In the genomic region with DNA sequence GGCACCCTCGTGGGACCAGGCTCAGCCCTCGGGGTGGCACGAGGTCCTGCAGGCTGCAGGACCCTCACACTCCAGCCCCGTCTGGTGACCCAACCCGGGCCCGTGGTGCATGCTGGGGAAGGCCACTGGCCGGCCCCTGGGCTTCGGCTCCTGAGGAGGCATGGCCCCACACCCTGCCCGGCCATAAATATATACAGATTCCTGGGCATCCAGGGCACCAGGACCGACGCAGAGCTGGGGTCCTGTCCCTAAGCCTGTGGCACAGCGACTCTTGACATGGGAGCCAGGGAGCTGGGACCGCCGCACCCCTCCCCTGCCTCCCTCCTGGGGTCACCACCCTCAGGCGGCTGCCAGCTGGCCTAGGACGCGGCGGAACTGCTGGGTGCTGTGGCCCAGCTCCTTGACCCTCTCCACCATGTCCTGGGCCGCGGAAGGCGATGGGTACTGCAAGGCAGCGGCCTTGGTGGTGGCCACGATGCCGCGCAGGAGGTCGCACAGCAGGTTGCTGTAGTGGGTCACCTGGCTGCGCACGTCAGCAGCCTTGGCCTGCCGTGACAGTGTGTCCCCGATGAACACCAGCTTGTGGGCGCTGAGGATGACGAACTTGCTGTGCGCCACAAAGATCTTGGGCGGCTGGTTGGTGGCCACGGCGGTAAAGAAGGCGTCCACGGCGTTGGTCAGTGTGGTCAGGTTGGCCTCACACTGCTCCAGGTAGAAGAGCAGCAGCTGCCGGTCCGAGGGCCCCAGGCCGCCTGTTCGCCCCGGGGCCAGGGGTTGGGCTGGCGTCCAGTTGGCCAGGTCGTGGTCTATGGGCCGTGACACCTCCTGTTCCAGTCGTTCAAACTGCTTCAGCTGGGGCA, we compare ENCODE assay signal across 24 cellular contexts. TPM values are rescaled to one million over a fixed set of nuclear protein-coding genes. Genes with fewer than 3 reads are reported as not detected.
DNase-seq lines count a peak whose midpoint lies in the region; ATAC-seq, FAIRE-seq and TF ChIP-seq lines count a peak whose summit lies in the region.
"Had no signal": no experiment of that assay in that cellular context is flagged by ENCODE, and none has a peak within 500 bp of the region (broad histone marks: within the 10 kb centered on the region; RNA-seq: fewer than 3 reads in every experiment).

No MANE protein-coding gene starts in this region.

- in situ Hi-C loops in mammary epithelial cell (cut with MboI; ENCODE audit: low sequenced_read_pairs in 2 of 2) (no loop called here), HepG2 (cut with HindIII; ENCODE audit: extremely low pct_ligation_motif_present, low pct_unique_long_range_greater_than_20kb) (no loop called here)

- DNase-seq in mammary epithelial cell (no peak), breast epithelium (ENCODE audit: low spot score in 2 of 2) (no peak), WTC11 (ENCODE audit: low spot score) (no peak), HepG2 (ENCODE audit: low spot score) (no peak), spleen (peak; percentile 73)
- DNase-seq in effector memory CD4-positive, alpha-beta T cell = no peak
- DNase-seq in stimulated activated CD4-positive, alpha-beta T cell treated with anti-CD3 and anti-CD28 coated beads, Interleukin-4, amount 100 ng/mL, for 24 hours = no peak
- DNase-seq: BE2C; CD4-positive, alpha-beta T cell; MV-4-11; NCI-H1436; NCI-H2029 treated with DMSO at 0.1 percent for 48 hours; NCI-H2171 treated with DMSO at 0.1 percent for 48 hours; NCI-H748 treated with DMSO at 0.1 percent for 48 hours; OCI-M1 had no signal

- TF ChIP-seq EP300 in HepG2 (IDR thresholded peaks at IDR 0.05; ENCODE audit: low read depth in 2 of 2, low read length in 2 of 2) (no peak), HepG2 (CRISPR knock-in tag; IDR thresholded peaks at IDR 0.05; ENCODE audit: borderline replicate concordance) (no peak)

- intact Hi-C loops in mammary epithelial cell (cut with micrococcal nuclease) (no loop called here), breast epithelium (cut with DNase I; ENCODE audit: low total_unique reads) (loop anchor here (1.0 kb wide), 1 partner anchor 18 kb away; no protein-coding TSS in a partner anchor), HepG2 (cut with micrococcal nuclease; ENCODE audit: unreplicated experiment) (loop anchor here (5.0 kb wide), 1 partner anchor 32 kb away; no protein-coding TSS in a partner anchor), spleen (cut with DNase I; ENCODE audit: low total_unique reads) (loop anchor here (5.0 kb wide), 1 partner anchor 153 kb away; no protein-coding TSS in a partner anchor)

- H3K4me3 Mint-ChIP-seq in WTC11 = no peak overlapping the region
- H3K4me3 Mint-ChIP-seq: CD4-positive, alpha-beta T cell had no signal

- TF ChIP-seq POLR2A in breast epithelium (IDR thresholded peaks at IDR 0.05) (no peak), HepG2 (IDR thresholded peaks at IDR 0.05; ENCODE audit: insufficient read depth in 1 of 2, low read depth in 2 of 2, low read length in 2 of 2) (no peak), spleen (IDR thresholded peaks at IDR 0.05) (no peak)

- no peak for TF ChIP-seq RAD21 in HepG2 (CRISPR knock-in tag; IDR thresholded peaks at IDR 0.05)

- no peak for ATAC-seq in WTC11
- ATAC-seq in HepG2 = no peak
- no peak for ATAC-seq in GM21526 (IDR thresholded peaks at IDR 0.05; ENCODE audit: low FRiP score, unreplicated experiment)

- H3K4me1 ChIP-seq in mammary epithelial cell (ENCODE audit: insufficient read depth, low read length) (peaks cover 6% of the 10 kb centered on the region), breast epithelium (peaks cover 0 to 4% of the 10 kb centered on the region in 2 donors), HepG2 (ENCODE audit: insufficient read depth, low read length) (peaks cover 13% of the 10 kb centered on the region), spleen (peaks cover under 1 to 71% (median 17%) of the 10 kb centered on the region in 6 donors)
- peaks cover 4% of the 10 kb centered on the region for H3K4me1 ChIP-seq in effector memory CD4-positive, alpha-beta T cell (ENCODE audit: control insufficient read depth, insufficient read depth, low read length, poor library complexity, severe bottlenecking)
- H3K4me1 ChIP-seq: HAP-1 had no signal

- H2AFZ ChIP-seq in mammary epithelial cell (ENCODE audit: low read depth, low read length) (no peak overlapping the region), HepG2 (ENCODE audit: low read length) (no peak overlapping the region)

- BruUV-seq in mammary epithelial cell (replicated peaks; lab: Mats Ljungman, UMichigan) = TSS peak; percentile 55
- no TSS peak for BruUV-seq in HepG2 (replicated peaks; lab: Mats Ljungman, UMichigan)

- H3K79me2 ChIP-seq in mammary epithelial cell (ENCODE audit: insufficient read depth, low read length) = peaks cover 37% of the 10 kb centered on the region
- no peaks in the 10 kb centered on the region for H3K79me2 ChIP-seq in HepG2 (ENCODE audit: insufficient read depth, low read length)

- no peaks in the 10 kb centered on the region for H4K20me1 ChIP-seq in mammary epithelial cell (ENCODE audit: insufficient read depth, low read length)
- peaks cover 1% of the 10 kb centered on the region; the same call in 1 of the 2 replicates for H4K20me1 ChIP-seq in HepG2 (ENCODE audit: insufficient read depth, low read length)

- no peak overlapping the region for H3K9ac ChIP-seq in mammary epithelial cell (ENCODE audit: insufficient read depth, low read length)
- no peak overlapping the region for H3K9ac ChIP-seq in HepG2 (ENCODE audit: insufficient read depth, low read depth, low read length)

- POLR2A ChIA-PET in WTC11 (lab: Charles Lee) (no interaction called here), HepG2 (lab: Yijun Ruan, JAX) (interaction anchor here (1.4 kb wide), 1 partner anchor 16 kb away, joined by 4 read pairs; no protein-coding TSS in a partner anchor)

- H3K4me2 ChIP-seq in mammary epithelial cell (ENCODE audit: insufficient read depth, low read depth, low read length) (no peak overlapping the region), HepG2 (ENCODE audit: low read depth, low read length) (no peak overlapping the region)

- H3K27ac Mint-ChIP-seq in WTC11 = no peak overlapping the region
- H3K27ac Mint-ChIP-seq: CD4-positive, alpha-beta T cell had no signal

- dilution Hi-C loops in mammary epithelial cell (cut with HindIII; ENCODE audit: low sequenced_read_pairs) = loop anchor here (10.0 kb wide), 1 partner anchor 55 kb away; no protein-coding TSS in a partner anchor

- H3K27me3 ChIP-seq in mammary epithelial cell (ENCODE audit: insufficient read depth, low read length) = no peaks in the 10 kb centered on the region
- peaks cover 0 to 8% of the 10 kb centered on the region in 2 donors for H3K27me3 ChIP-seq in breast epithelium
- peaks cover 9 to 12% of the 10 kb centered on the region in 2 experiments for H3K27me3 ChIP-seq in HepG2 (ENCODE audit: control insufficient read depth in 1 of 2, insufficient read depth in 2 of 2, low read length in 2 of 2)
- peaks cover 0 to 90% (median 0%) of the 10 kb centered on the region in 7 donors for H3K27me3 ChIP-seq in spleen (replicated peaks in 1 of 7)
- H3K27me3 ChIP-seq in effector memory CD4-positive, alpha-beta T cell (replicated peaks; ENCODE audit: control insufficient read depth, insufficient read depth, low read length, poor library complexity, severe bottlenecking) = no peaks in the 10 kb centered on the region

- CTCF ChIA-PET in mammary epithelial cell (lab: Charles Lee; ENCODE audit: low non-redundant PET) (no interaction called here), WTC11 (lab: Charles Lee) (no interaction called here), HepG2 (lab: Yijun Ruan, JAX; ENCODE audit: low intra/inter-chr PET ratio, low total read pairs) (no interaction called here)

- FAIRE-seq in HepG2 (lab: Jason Lieb, UNC) = no peak
- FAIRE-seq: GM19239, HTR-8/SVneo had no signal

- whole genome bisulfite sequencing in mammary epithelial cell (ENCODE audit: low coverage, missing lambda C conversion rate) = 95% methylated on average over 34 of the region's 48 CpGs
- 96% methylated on average over 19 of the region's 48 CpGs for WGBS in HepG2 (ENCODE audit: low lambda C conversion rate)
- WGBS in spleen, 5 donors = 86 to 94% (median 91%) methylated on average over 28 to 48 of the region's 48 CpGs

- H3K36me3 ChIP-seq in mammary epithelial cell (ENCODE audit: insufficient read depth, low read length) = peaks cover 29% of the 10 kb centered on the region
- no peaks in the 10 kb centered on the region for H3K36me3 ChIP-seq in breast epithelium
- peaks cover 21 to 37% of the 10 kb centered on the region in 2 experiments for H3K36me3 ChIP-seq in HepG2 (replicated peaks in 1 of 2; ENCODE audit: control insufficient read depth in 1 of 2, insufficient read depth in 2 of 2, low read length in 2 of 2)
- peaks cover 0 to 56% (median 24%) of the 10 kb centered on the region in 6 donors for H3K36me3 ChIP-seq in spleen
- no peaks in the 10 kb centered on the region for H3K36me3 ChIP-seq in effector memory CD4-positive, alpha-beta T cell (ENCODE audit: control insufficient read depth, insufficient read depth, low read length)

- no peaks in the 10 kb centered on the region for H3K27me3 Mint-ChIP-seq in WTC11 (ENCODE audit: low read depth)

- H3K9me3 ChIP-seq in mammary epithelial cell (replicated peaks; ENCODE audit: insufficient read depth, low read length) (no peaks in the 10 kb centered on the region), breast epithelium (no peaks in the 10 kb centered on the region), HepG2 (ENCODE audit: low read length) (no peaks in the 10 kb centered on the region), spleen (no peaks in the 10 kb centered on the region)
- no peaks in the 10 kb centered on the region for H3K9me3 ChIP-seq in effector memory CD4-positive, alpha-beta T cell (ENCODE audit: control insufficient read depth, low read length)
- H3K9me3 ChIP-seq: BE2C, HAP-1 had no signal

- TF ChIP-seq CTCF in mammary epithelial cell (conservative IDR thresholded peaks at IDR 0.05 in 1 of 2, IDR thresholded peaks at IDR 0.05 in 1 of 2; ENCODE audit: extremely low read depth in 1 of 2, insufficient read depth in 1 of 2, low read depth in 1 of 2, low read length in 2 of 2) = no peak
- no peak for TF ChIP-seq CTCF in breast epithelium (IDR thresholded peaks at IDR 0.05)
- no peak for TF ChIP-seq CTCF in WTC11 (IDR thresholded peaks at IDR 0.05)
- TF ChIP-seq CTCF in HepG2 (CRISPR knock-in tag; IDR thresholded peaks at IDR 0.05) = no peak
- no peak for TF ChIP-seq CTCF in spleen (IDR thresholded peaks at IDR 0.05 in 8 of 11, conservative IDR thresholded peaks at IDR 0.05 in 3 of 11)

- no peaks in the 10 kb centered on the region for H3K9me3 Mint-ChIP-seq in WTC11
- H3K9me3 Mint-ChIP-seq: CD4-positive, alpha-beta T cell had no signal

- H3K4me1 Mint-ChIP-seq in WTC11 = peaks cover 3% of the 10 kb centered on the region

- no peak overlapping the region for H3K27ac ChIP-seq in mammary epithelial cell (ENCODE audit: insufficient read depth, low read depth, low read length)
- H3K27ac ChIP-seq in breast epithelium = no peak overlapping the region
- H3K27ac ChIP-seq in HepG2 (ENCODE audit: extremely low read length, insufficient read depth, low read length) = no peak overlapping the region
- H3K27ac ChIP-seq in spleen = peak overlapping the region in 4 of 8 donors; percentile 16 to 36 (median 28)
- no peak overlapping the region for H3K27ac ChIP-seq in effector memory CD4-positive, alpha-beta T cell (ENCODE audit: insufficient read depth, low read length, poor library complexity, severe bottlenecking)
- H3K27ac ChIP-seq: 22Rv1, HL-60 had no signal

- no peak overlapping the region for H3K4me3 ChIP-seq in mammary epithelial cell (replicated peaks in 1 of 3; ENCODE audit: insufficient read depth in 1 of 3, low read depth in 2 of 3, low read length in 3 of 3)
- no peak overlapping the region for H3K4me3 ChIP-seq in breast epithelium
- H3K4me3 ChIP-seq in HepG2 (replicated peaks in 1 of 3; ENCODE audit: insufficient read depth in 1 of 3, low read depth in 2 of 3, low read length in 3 of 3) = no peak overlapping the region
- no peak overlapping the region for H3K4me3 ChIP-seq in spleen
- no peak overlapping the region for H3K4me3 ChIP-seq in effector memory CD4-positive, alpha-beta T cell (ENCODE audit: insufficient read depth, low read depth, low read length, poor library complexity, severe bottlenecking)
- H3K4me3 ChIP-seq: HAP-1 had no signal

- peaks cover 27% of the 10 kb centered on the region for H3K36me3 Mint-ChIP-seq in WTC11

RNA-seq across cellular contexts. Expression of a gene that starts 10.6 kb away (rescaled TPM):
- total RNA-seq in mammary epithelial cell (not detected), breast epithelium (not detected), WTC11 (2021) (3.9 to 5.7 TPM (median 5.7 TPM) in 3 replicates), HepG2 (2016; rRNA removed; fragmentation: Illumina TruSeq; extraction: Trizol) (not detected in 2 replicates), spleen (10 to 100 TPM in 1 of 7 donors, 1 to 10 TPM in 4, not detected in 2; 2.2 to 25.2 (median 4.4) TPM)
- polyA plus RNA-seq in mammary epithelial cell (not detected), HepG2 (2011; rRNA removed) (0.55 TPM in 1 of 2 replicates, not detected in the other), spleen (1 to 10 TPM in 2 of 3 donors, under 1 TPM in 1; 0.59 to 2.7 (median 1.5) TPM)
- not detected for polyA minus RNA-seq in mammary epithelial cell
- total RNA-seq in HepG2 (2016; cell fraction: cytosol; rRNA removed; fragmentation: Illumina TruSeq; extraction: Trizol; ENCODE audit: low read depth) = not detected in 2 replicates
- total RNA-seq in HepG2 (2016; cell fraction: insoluble cytoplasmic fraction; rRNA removed; fragmentation: Illumina TruSeq; extraction: Trizol) = not detected in 2 replicates
- not detected in 2 replicates for total RNA-seq in HepG2 (2016; cell fraction: membrane; rRNA removed; fragmentation: Illumina TruSeq; extraction: Trizol)
- total RNA-seq in HepG2 (2016; cell fraction: nucleus; rRNA removed; fragmentation: Illumina TruSeq; extraction: Trizol) = not detected in 2 replicates
- 0.13 and 0.14 TPM in 2 replicates for polyA plus RNA-seq in HepG2 (2011; cell fraction: cytosol; rRNA removed)
- polyA plus RNA-seq in HepG2 (2011; cell fraction: nucleus; rRNA removed) = 0.47 TPM in 1 of 2 replicates, not detected in the other
- not detected in 2 replicates for polyA plus RNA-seq in HepG2 (2012)
- not detected in 2 replicates for polyA plus RNA-seq in HepG2 (2016; cell fraction: cytosol; fragmentation: Illumina TruSeq; extraction: Trizol; ENCODE audit: low read depth)
- not detected in 2 replicates for polyA plus RNA-seq in HepG2 (2016; cell fraction: insoluble cytoplasmic fraction; fragmentation: Illumina TruSeq; extraction: Trizol; ENCODE audit: low read depth)
- polyA plus RNA-seq in HepG2 (2016; cell fraction: membrane; fragmentation: Illumina TruSeq; extraction: Trizol; ENCODE audit: low read depth) = not detected in 2 replicates
- not detected in 2 replicates for polyA plus RNA-seq in HepG2 (2016; cell fraction: nucleus; fragmentation: Illumina TruSeq; extraction: Trizol; ENCODE audit: insufficient read depth, low read depth)
- polyA minus RNA-seq in HepG2 (2011; rRNA and poly(A)+ RNA removed; ENCODE audit: low replicate concordance) = not detected in 2 replicates
- polyA minus RNA-seq in HepG2 (2011; cell fraction: cytosol; rRNA and poly(A)+ RNA removed) = not detected in 2 replicates
- polyA minus RNA-seq in HepG2 (2011; cell fraction: nucleus; rRNA and poly(A)+ RNA removed) = not detected in 2 replicates
- total RNA-seq: CD4-positive, alpha-beta T cell; NCI-H460; RPMI7951 had no signal
- polyA plus RNA-seq: AG04450 had no signal

RNA-seq across cellular contexts. Expression of a gene that starts 22.0 kb away (rescaled TPM):
- 100 to 1,000 TPM in 1 of 2 donors, 10 to 100 TPM in 1; 58.0 to 103 TPM for total RNA-seq in mammary epithelial cell
- polyA plus RNA-seq in mammary epithelial cell = 46.8 TPM
- polyA minus RNA-seq in mammary epithelial cell = 19.5 TPM
- total RNA-seq in breast epithelium = 10 to 100 TPM; 13.6 to 38.7 (median 32.9) TPM
- total RNA-seq in WTC11 (2021) = 87.3 to 95.6 TPM (median 88.6 TPM) in 3 replicates
- total RNA-seq in HepG2 (2016; rRNA removed; fragmentation: Illumina TruSeq; extraction: Trizol) = 35.9 and 48.1 TPM in 2 replicates
- total RNA-seq in HepG2 (2016; cell fraction: cytosol; rRNA removed; fragmentation: Illumina TruSeq; extraction: Trizol; ENCODE audit: low read depth) = 13.1 and 14.5 TPM in 2 replicates
- 33.1 and 51.1 TPM in 2 replicates for total RNA-seq in HepG2 (2016; cell fraction: insoluble cytoplasmic fraction; rRNA removed; fragmentation: Illumina TruSeq; extraction: Trizol)
- 38.7 and 43.1 TPM in 2 replicates for total RNA-seq in HepG2 (2016; cell fraction: membrane; rRNA removed; fragmentation: Illumina TruSeq; extraction: Trizol)
- total RNA-seq in HepG2 (2016; cell fraction: nucleus; rRNA removed; fragmentation: Illumina TruSeq; extraction: Trizol) = 38.1 and 45.0 TPM in 2 replicates
- 51.7 and 57.8 TPM in 2 replicates for polyA plus RNA-seq in HepG2 (2011; rRNA removed)
- polyA plus RNA-seq in HepG2 (2011; cell fraction: cytosol; rRNA removed) = 31.6 and 53.3 TPM in 2 replicates
- polyA plus RNA-seq in HepG2 (2011; cell fraction: nucleus; rRNA removed) = 202 and 242 TPM in 2 replicates
- 39.6 and 65.3 TPM in 2 replicates for polyA plus RNA-seq in HepG2 (2012)
- polyA plus RNA-seq in HepG2 (2016; cell fraction: cytosol; fragmentation: Illumina TruSeq; extraction: Trizol; ENCODE audit: low read depth) = 13.2 and 13.9 TPM in 2 replicates
- polyA plus RNA-seq in HepG2 (2016; cell fraction: insoluble cytoplasmic fraction; fragmentation: Illumina TruSeq; extraction: Trizol; ENCODE audit: low read depth) = 47.9 and 56.1 TPM in 2 replicates
- 24.5 and 27.8 TPM in 2 replicates for polyA plus RNA-seq in HepG2 (2016; cell fraction: membrane; fragmentation: Illumina TruSeq; extraction: Trizol; ENCODE audit: low read depth)
- polyA plus RNA-seq in HepG2 (2016; cell fraction: nucleus; fragmentation: Illumina TruSeq; extraction: Trizol; ENCODE audit: insufficient read depth, low read depth) = 68.9 and 74.0 TPM in 2 replicates
- 35.0 and 120 TPM in 2 replicates for polyA minus RNA-seq in HepG2 (2011; rRNA and poly(A)+ RNA removed; ENCODE audit: low replicate concordance)
- polyA minus RNA-seq in HepG2 (2011; cell fraction: cytosol; rRNA and poly(A)+ RNA removed) = 32.5 and 33.4 TPM in 2 replicates
- polyA minus RNA-seq in HepG2 (2011; cell fraction: nucleus; rRNA and poly(A)+ RNA removed) = 77.6 and 107 TPM in 2 replicates
- total RNA-seq in spleen = 100 to 1,000 TPM in 3 of 7 donors, 10 to 100 TPM in 4; 62.2 to 164 (median 79.8) TPM
- 10 to 100 TPM; 14.6 to 71.2 (median 29.7) TPM for polyA plus RNA-seq in spleen

RNA-seq across cellular contexts. Expression of a gene that starts 22.4 kb away (rescaled TPM):
- total RNA-seq in mammary epithelial cell (not detected), breast epithelium (not detected), WTC11 (2021) (5.8 to 11.8 TPM (median 6.8 TPM) in 3 replicates), HepG2 (2016; rRNA removed; fragmentation: Illumina TruSeq; extraction: Trizol) (not detected in 2 replicates), spleen (10 to 100 TPM in 1 of 7 donors, 1 to 10 TPM in 5, not detected in 1; 1.3 to 11.8 (median 3.7) TPM)
- polyA plus RNA-seq in mammary epithelial cell (not detected), HepG2 (2011; rRNA removed) (0.13 and 0.39 TPM in 2 replicates), spleen (1 to 10 TPM in 2 of 3 donors, under 1 TPM in 1; 0.58 to 1.3 (median 1.2) TPM)
- polyA minus RNA-seq in mammary epithelial cell = not detected
- total RNA-seq in HepG2 (2016; cell fraction: cytosol; rRNA removed; fragmentation: Illumina TruSeq; extraction: Trizol; ENCODE audit: low read depth) = not detected in 2 replicates
- not detected in 2 replicates for total RNA-seq in HepG2 (2016; cell fraction: insoluble cytoplasmic fraction; rRNA removed; fragmentation: Illumina TruSeq; extraction: Trizol)
- not detected in 2 replicates for total RNA-seq in HepG2 (2016; cell fraction: membrane; rRNA removed; fragmentation: Illumina TruSeq; extraction: Trizol)
- not detected in 2 replicates for total RNA-seq in HepG2 (2016; cell fraction: nucleus; rRNA removed; fragmentation: Illumina TruSeq; extraction: Trizol)
- 0.13 TPM in 1 of 2 replicates, not detected in the other for polyA plus RNA-seq in HepG2 (2011; cell fraction: cytosol; rRNA removed)
- 0.53 TPM in 1 of 2 replicates, not detected in the other for polyA plus RNA-seq in HepG2 (2011; cell fraction: nucleus; rRNA removed)
- polyA plus RNA-seq in HepG2 (2012) = 0.78 and 0.89 TPM in 2 replicates
- polyA plus RNA-seq in HepG2 (2016; cell fraction: cytosol; fragmentation: Illumina TruSeq; extraction: Trizol; ENCODE audit: low read depth) = 0.40 TPM in 1 of 2 replicates, not detected in the other
- polyA plus RNA-seq in HepG2 (2016; cell fraction: insoluble cytoplasmic fraction; fragmentation: Illumina TruSeq; extraction: Trizol; ENCODE audit: low read depth) = not detected in 2 replicates
- 0.37 TPM in 1 of 2 replicates, not detected in the other for polyA plus RNA-seq in HepG2 (2016; cell fraction: membrane; fragmentation: Illumina TruSeq; extraction: Trizol; ENCODE audit: low read depth)
- polyA plus RNA-seq in HepG2 (2016; cell fraction: nucleus; fragmentation: Illumina TruSeq; extraction: Trizol; ENCODE audit: insufficient read depth, low read depth) = not detected in 2 replicates
- polyA minus RNA-seq in HepG2 (2011; rRNA and poly(A)+ RNA removed; ENCODE audit: low replicate concordance) = not detected in 2 replicates
- polyA minus RNA-seq in HepG2 (2011; cell fraction: cytosol; rRNA and poly(A)+ RNA removed) = not detected in 2 replicates
- polyA minus RNA-seq in HepG2 (2011; cell fraction: nucleus; rRNA and poly(A)+ RNA removed) = not detected in 2 replicates
- total RNA-seq: CD4-positive, alpha-beta T cell; NCI-H460; RPMI7951 had no signal
- polyA plus RNA-seq: AG04450 had no signal
